ENCODE assay signal across 2 cellular contexts in the genomic region with DNA sequence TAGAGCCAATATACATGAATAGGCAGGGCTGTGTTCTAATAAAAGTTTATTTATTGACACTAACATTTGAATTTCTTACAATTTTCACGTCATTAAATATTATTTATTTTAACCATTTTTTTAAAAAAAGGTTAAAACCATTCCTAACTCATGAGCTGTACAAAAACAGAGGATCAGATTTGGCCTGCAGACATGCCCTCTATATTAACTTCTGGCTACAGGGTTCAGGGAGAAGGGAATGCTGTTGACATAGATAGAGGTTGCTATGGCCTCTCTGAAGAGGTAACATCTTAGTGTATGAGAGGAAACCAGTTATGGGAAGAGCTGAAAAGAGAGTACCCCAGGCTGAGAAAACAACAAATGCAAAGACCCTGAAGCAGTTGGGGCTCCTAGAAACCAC.
TF ChIP-seq lines count a peak whose summit lies in the region.

No MANE protein-coding gene starts in this region.

TF ChIP-seq in A549, 52 proteins besides CTCF, POLR2A, EP300 and RAD21:
- no peak for TF ChIP-seq SMC3 (IDR thresholded peaks at IDR 0.05)
- TF ChIP-seq FOSL2 (IDR thresholded peaks at IDR 0.05): no peak
- TF ChIP-seq FOSL2 (CRISPR knock-in tag; IDR thresholded peaks at IDR 0.05): no peak
- TF ChIP-seq NFE2L2 (conservative IDR thresholded peaks at IDR 0.05; ENCODE audit: low read length): no peak
- TF ChIP-seq CHD4 (IDR thresholded peaks at IDR 0.05; ENCODE audit: borderline replicate concordance): no peak
- TF ChIP-seq KDM1A (IDR thresholded peaks at IDR 0.05; ENCODE audit: low read depth): no peak
- no peak for TF ChIP-seq ZFP36 (IDR thresholded peaks at IDR 0.05; ENCODE audit: borderline replicate concordance, partially characterized antibody)
- no peak for TF ChIP-seq RARB (CRISPR knock-in tag; IDR thresholded peaks at IDR 0.05)
- TF ChIP-seq ZSCAN20 (CRISPR knock-in tag; IDR thresholded peaks at IDR 0.05): no peak
- TF ChIP-seq JUNB (IDR thresholded peaks at IDR 0.05): no peak
- TF ChIP-seq GATA3 (IDR thresholded peaks at IDR 0.05; ENCODE audit: borderline replicate concordance): no peak
- TF ChIP-seq, protein P1, sequence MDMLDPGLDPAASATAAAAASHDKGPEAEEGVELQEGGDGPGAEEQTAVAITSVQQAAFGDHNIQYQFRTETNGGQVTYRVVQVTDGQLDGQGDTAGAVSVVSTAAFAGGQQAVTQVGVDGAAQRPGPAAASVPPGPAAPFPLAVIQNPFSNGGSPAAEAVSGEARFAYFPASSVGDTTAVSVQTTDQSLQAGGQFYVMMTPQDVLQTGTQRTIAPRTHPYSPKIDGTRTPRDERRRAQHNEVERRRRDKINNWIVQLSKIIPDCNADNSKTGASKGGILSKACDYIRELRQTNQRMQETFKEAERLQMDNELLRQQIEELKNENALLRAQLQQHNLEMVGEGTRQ (IDR thresholded peaks at IDR 0.05): no peak
- TF ChIP-seq ZNF302 (CRISPR knock-in tag; IDR thresholded peaks at IDR 0.05): no peak
- no peak for TF ChIP-seq RCOR1 (IDR thresholded peaks at IDR 0.05; ENCODE audit: low read depth, low read length)
- no peak for TF ChIP-seq ESRRA (IDR thresholded peaks at IDR 0.05; ENCODE audit: borderline replicate concordance, low read length)
- no peak for TF ChIP-seq TP53 (CRISPR knock-in tag; IDR thresholded peaks at IDR 0.05)

TF ChIP-seq in HEK293T, 16 proteins besides CTCF, POLR2A, EP300 and RAD21:
- TF ChIP-seq FOXM1 (IDR thresholded peaks at IDR 0.05; ENCODE audit: borderline replicate concordance) (no peak), SP1 (IDR thresholded peaks at IDR 0.05) (no peak)
